ENCODE assay signal across 1 cellular context in the genomic region with DNA sequence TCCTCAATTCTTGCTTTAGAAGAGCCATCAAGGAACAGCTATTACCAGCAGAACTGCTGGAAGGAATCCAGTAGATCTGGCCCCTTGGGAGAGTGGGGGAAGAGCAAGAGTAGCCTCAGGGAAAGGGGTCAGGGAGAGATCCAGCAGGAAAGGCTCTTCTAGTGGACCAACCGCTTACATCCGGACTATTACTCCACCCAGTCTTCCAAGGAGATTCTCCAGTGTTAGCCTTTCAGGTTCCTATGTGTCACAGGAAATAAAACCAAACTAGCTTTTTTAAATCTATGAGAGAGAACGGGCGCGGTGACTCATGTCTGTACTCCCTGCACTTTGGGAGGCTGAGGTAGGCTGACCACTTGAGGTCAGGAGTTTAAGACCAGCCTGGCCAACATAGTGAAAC.
TF ChIP-seq lines count a peak whose summit lies in the region.

No MANE protein-coding gene starts in this region.

TF ChIP-seq in K562, 482 proteins besides CTCF, POLR2A, EP300 and RAD21 (continued from another document):
- TF ChIP-seq, protein P1, sequence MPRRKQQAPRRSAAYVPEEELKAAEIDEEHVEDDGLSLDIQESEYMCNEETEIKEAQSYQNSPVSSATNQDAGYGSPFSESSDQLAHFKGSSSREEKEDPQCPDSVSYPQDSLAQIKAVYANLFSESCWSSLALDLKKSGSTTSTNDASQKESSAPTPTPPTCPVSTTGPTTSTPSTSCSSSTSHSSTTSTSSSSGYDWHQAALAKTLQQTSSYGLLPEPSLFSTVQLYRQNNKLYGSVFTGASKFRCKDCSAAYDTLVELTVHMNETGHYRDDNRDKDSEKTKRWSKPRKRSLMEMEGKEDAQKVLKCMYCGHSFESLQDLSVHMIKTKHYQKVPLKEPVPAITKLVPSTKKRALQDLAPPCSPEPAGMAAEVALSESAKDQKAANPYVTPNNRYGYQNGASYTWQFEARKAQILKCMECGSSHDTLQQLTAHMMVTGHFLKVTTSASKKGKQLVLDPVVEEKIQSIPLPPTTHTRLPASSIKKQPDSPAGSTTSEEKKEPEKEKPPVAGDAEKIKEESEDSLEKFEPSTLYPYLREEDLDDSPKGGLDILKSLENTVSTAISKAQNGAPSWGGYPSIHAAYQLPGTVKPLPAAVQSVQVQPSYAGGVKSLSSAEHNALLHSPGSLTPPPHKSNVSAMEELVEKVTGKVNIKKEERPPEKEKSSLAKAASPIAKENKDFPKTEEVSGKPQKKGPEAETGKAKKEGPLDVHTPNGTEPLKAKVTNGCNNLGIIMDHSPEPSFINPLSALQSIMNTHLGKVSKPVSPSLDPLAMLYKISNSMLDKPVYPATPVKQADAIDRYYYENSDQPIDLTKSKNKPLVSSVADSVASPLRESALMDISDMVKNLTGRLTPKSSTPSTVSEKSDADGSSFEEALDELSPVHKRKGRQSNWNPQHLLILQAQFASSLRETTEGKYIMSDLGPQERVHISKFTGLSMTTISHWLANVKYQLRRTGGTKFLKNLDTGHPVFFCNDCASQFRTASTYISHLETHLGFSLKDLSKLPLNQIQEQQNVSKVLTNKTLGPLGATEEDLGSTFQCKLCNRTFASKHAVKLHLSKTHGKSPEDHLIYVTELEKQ (CRISPR knock-in tag; IDR thresholded peaks at IDR 0.05) = no peak
